ENCODE assay signal across 23 cellular contexts in the genomic region with DNA sequence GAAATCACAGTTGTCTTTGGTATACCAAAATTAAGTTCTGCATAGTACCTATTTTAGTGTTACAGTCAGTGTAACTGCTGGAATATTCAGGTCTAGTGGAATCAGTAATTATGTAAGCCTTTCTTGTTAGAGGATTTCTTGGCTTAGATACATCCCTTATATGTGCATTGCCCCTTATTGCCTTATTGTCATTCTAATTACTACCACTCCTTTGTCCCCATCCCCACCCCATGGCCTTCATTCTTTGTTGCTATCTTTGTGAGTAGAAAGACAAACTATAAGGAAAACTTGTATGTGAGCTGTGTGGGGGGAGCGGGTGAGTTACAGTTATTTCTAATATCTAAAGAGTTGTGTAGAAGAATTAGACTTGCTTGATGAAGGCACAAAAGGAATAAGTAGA. TPM values are rescaled to one million over a fixed set of nuclear protein-coding genes. Genes with fewer than 3 reads are reported as not detected.
DNase-seq lines count a peak whose midpoint lies in the region; ATAC-seq, FAIRE-seq and TF ChIP-seq lines count a peak whose summit lies in the region.
"Had no signal": no experiment of that assay in that cellular context is flagged by ENCODE, and none has a peak within 500 bp of the region (broad histone marks: within the 10 kb centered on the region; RNA-seq: fewer than 3 reads in every experiment).

No MANE protein-coding gene starts in this region.

- H3K9me2 ChIP-seq in GM23338 (ENCODE audit: insufficient read depth): no peaks in the 10 kb centered on the region

- H3K79me2 ChIP-seq in GM23338 (replicated peaks; ENCODE audit: insufficient read depth): no peaks in the 10 kb centered on the region
- no peaks in the 10 kb centered on the region for H3K79me2 ChIP-seq in H1 (ENCODE audit: control insufficient read depth in 1 of 2, insufficient read depth in 2 of 2, low read length in 2 of 2)
- H3K79me2 ChIP-seq in neural progenitor cell (ENCODE audit: low read depth): no peaks in the 10 kb centered on the region

- H3K27me3 ChIP-seq in GM23338 (ENCODE audit: insufficient read depth) (no peaks in the 10 kb centered on the region), HUES48 (ENCODE audit: control insufficient read depth, insufficient read depth, low read length) (no peaks in the 10 kb centered on the region), H1 (replicated peaks in 1 of 4; ENCODE audit: control insufficient read depth in 3 of 4, extremely low read depth in 1 of 4, insufficient read depth in 3 of 4, low read length in 3 of 4) (no peaks in the 10 kb centered on the region), neural progenitor cell (no peaks in the 10 kb centered on the region)
- H3K27me3 ChIP-seq: BE2C had no signal

- no peak overlapping the region for H2AK5ac ChIP-seq in H1 (ENCODE audit: low read depth, low read length)

- H3K18ac ChIP-seq in H1 (ENCODE audit: extremely low read depth, low read length): no peak overlapping the region

- H3K4me3 ChIP-seq in GM23338 (no peak overlapping the region), HUES48 (ENCODE audit: low read depth, low read length) (0 out of 2 replicates have a peak overlapping the region, but pooled peaks have one; percentile 4), H1 (ENCODE audit: extremely low read depth in 1 of 4, insufficient read depth in 2 of 4, low read depth in 3 of 4, low read length in 4 of 4) (peak overlapping the region in 1 of 4 experiments; percentile 4; a peak in 1 of 8 replicates), neural progenitor cell (no peak overlapping the region)
- H3K4me3 ChIP-seq: GM23248 had no signal

- H3K79me1 ChIP-seq in H1 (ENCODE audit: low read depth, low read length): no peaks in the 10 kb centered on the region

- no peak overlapping the region for H2AFZ ChIP-seq in GM23338
- no peak overlapping the region for H2AFZ ChIP-seq in H1 (ENCODE audit: low read length)
- H2AFZ ChIP-seq in neural progenitor cell (replicated peaks): no peak overlapping the region
- H2AFZ ChIP-seq: GM23248 had no signal

- WGBS in H1 (ENCODE audit: extremely low coverage in 1 of 2, insufficient coverage in 1 of 2, insufficient read length in 1 of 2, insufficient replicate concordance in 2 of 2, low coverage in 1 of 2, low lambda C conversion rate in 2 of 2, missing lambda C conversion rate in 1 of 2), 2 experiments: 80% methylated on average over 1 of the region's 1 CpG; no CpG with 5 or more reads in 1 of the 2 experiments

- H4K91ac ChIP-seq in H1 (replicated peaks; ENCODE audit: insufficient read length, low read length): no peak overlapping the region

- H2BK15ac ChIP-seq in H1 (ENCODE audit: low read length): no peak overlapping the region

- FAIRE-seq in H1 (lab: Jason Lieb, UNC): peak; percentile 52
- FAIRE-seq: GM12892, GM18507, HTR-8/SVneo had no signal

- no peak overlapping the region for H2BK120ac ChIP-seq in H1 (replicated peaks; ENCODE audit: low read depth, low read length)

- H3K9ac ChIP-seq in HUES48 (ENCODE audit: low read depth, low read length): no peak overlapping the region
- H3K9ac ChIP-seq in H1 (replicated peaks in 1 of 4; ENCODE audit: extremely low read depth in 1 of 4, low read depth in 3 of 4, low read length in 3 of 4): no peak overlapping the region
- H3K9ac ChIP-seq in neural progenitor cell: no peak overlapping the region
- H3K9ac ChIP-seq: GM23248 had no signal

- H3K27me3 Mint-ChIP-seq in GM23338 (ENCODE audit: insufficient read depth, low read depth, poor library complexity) (no peaks in the 10 kb centered on the region), neural progenitor cell (ENCODE audit: insufficient read depth, low read depth) (peaks cover 2% of the 10 kb centered on the region)
- H3K27me3 Mint-ChIP-seq: CD4-positive, CD25-positive, alpha-beta regulatory T cell had no signal

- H2BK20ac ChIP-seq in H1 (ENCODE audit: low read length): no peak overlapping the region

- H3K27ac ChIP-seq in GM23338 (ENCODE audit: low read depth): no peak overlapping the region
- no peak overlapping the region for H3K27ac ChIP-seq in HUES48 (ENCODE audit: low read depth, low read length)
- H3K27ac ChIP-seq in H1 (ENCODE audit: low read depth, low read length): no peak overlapping the region
- H3K27ac ChIP-seq in neural progenitor cell: no peak overlapping the region
- H3K27ac ChIP-seq: GM23248 had no signal

- H3K4me1 Mint-ChIP-seq in GM23338: peaks cover 26% of the 10 kb centered on the region
- H3K4me1 Mint-ChIP-seq in neural progenitor cell: peaks cover 5% of the 10 kb centered on the region
- H3K4me1 Mint-ChIP-seq: CD4-positive, CD25-positive, alpha-beta regulatory T cell had no signal

- no peak overlapping the region for H4K5ac ChIP-seq in H1 (ENCODE audit: insufficient read length, low read depth, low read length)

- no peak for TF ChIP-seq POLR2A in H1 (IDR thresholded peaks at IDR 0.05; ENCODE audit: control extremely low read depth in 1 of 2, low read depth in 2 of 2, low read length in 2 of 2)
- TF ChIP-seq POLR2A in erythroblast (IDR thresholded peaks at IDR 0.05; ENCODE audit: low read length): no peak

- peaks cover 24% of the 10 kb centered on the region for H3K4me1 ChIP-seq in GM23338 (ENCODE audit: insufficient read depth)
- peaks cover 47% of the 10 kb centered on the region for H3K4me1 ChIP-seq in HUES48 (ENCODE audit: control insufficient read depth, insufficient read depth, low read length)
- peaks cover 0 to 13% (median 5%) of the 10 kb centered on the region in 4 experiments; a peak in 4 of 7 replicates for H3K4me1 ChIP-seq in H1 (replicated peaks in 1 of 4; ENCODE audit: control insufficient read depth in 3 of 4, insufficient read depth in 4 of 4, low read length in 3 of 4)
- H3K4me1 ChIP-seq in neural progenitor cell: peaks cover 8% of the 10 kb centered on the region
- H3K4me1 ChIP-seq: BE2C had no signal

- no peaks in the 10 kb centered on the region for H3K9me3 ChIP-seq in HUES48 (ENCODE audit: control insufficient read depth, insufficient read depth, low read length)
- no peaks in the 10 kb centered on the region for H3K9me3 ChIP-seq in H1 (ENCODE audit: insufficient read depth in 2 of 2, low read depth in 1 of 2, low read length in 1 of 2)
- no peaks in the 10 kb centered on the region for H3K9me3 ChIP-seq in neural progenitor cell (ENCODE audit: low read depth)
- H3K9me3 ChIP-seq: BE2C had no signal

- H3K4me2 ChIP-seq in GM23338: no peak overlapping the region
- H3K4me2 ChIP-seq in H1 (ENCODE audit: insufficient read depth in 1 of 2, low read depth in 2 of 2, low read length in 2 of 2): 0 out of 4 replicates have a peak overlapping the region, but pooled peaks of 1 of the 2 experiments have one; percentile 13
- no peak overlapping the region for H3K4me2 ChIP-seq in neural progenitor cell

- CTCF ChIA-PET in H1 (lab: Charles Lee; ENCODE audit: partially characterized antibody): no interaction called here

- H2BK5ac ChIP-seq in H1 (ENCODE audit: low read depth, low read length): no peak overlapping the region

- H4K8ac ChIP-seq in H1 (ENCODE audit: extremely low read depth, insufficient read depth, low read length): no peak overlapping the region

- no peak overlapping the region for H3K56ac ChIP-seq in H1 (replicated peaks; ENCODE audit: insufficient read length, low read depth, low read length)

- H3K4ac ChIP-seq in H1 (replicated peaks; ENCODE audit: insufficient read length, low read depth, low read length): no peak overlapping the region

- POLR2A ChIA-PET in H1 (lab: Charles Lee; ENCODE audit: partially characterized antibody): no interaction called here

- H3K27ac Mint-ChIP-seq in GM23338 (no peak overlapping the region), neural progenitor cell (no peak overlapping the region)
- H3K27ac Mint-ChIP-seq: CD4-positive, CD25-positive, alpha-beta regulatory T cell; CD8-positive, alpha-beta memory T cell had no signal

- H3K36me3 ChIP-seq in GM23338 (ENCODE audit: insufficient read depth): no peaks in the 10 kb centered on the region
- no peaks in the 10 kb centered on the region for H3K36me3 ChIP-seq in HUES48 (ENCODE audit: control insufficient read depth, insufficient read depth, low read length)
- no peaks in the 10 kb centered on the region for H3K36me3 ChIP-seq in H1 (ENCODE audit: control insufficient read depth in 2 of 4, insufficient read depth in 4 of 4, low read length in 3 of 4)
- H3K36me3 ChIP-seq in neural progenitor cell: no peaks in the 10 kb centered on the region
- H3K36me3 ChIP-seq: BE2C had no signal

- H4K20me1 ChIP-seq in GM23338 (replicated peaks; ENCODE audit: insufficient read depth) (no peaks in the 10 kb centered on the region), H1 (replicated peaks in 1 of 2; ENCODE audit: control insufficient read depth in 1 of 2, insufficient read depth in 2 of 2, low read length in 2 of 2) (no peaks in the 10 kb centered on the region), neural progenitor cell (ENCODE audit: low read depth) (no peaks in the 10 kb centered on the region)

- TF ChIP-seq EP300 in H1 (IDR thresholded peaks at IDR 0.05; ENCODE audit: borderline replicate concordance in 1 of 2, low read depth in 2 of 2, low read length in 2 of 2): no peak

- peak; percentile 68 for ATAC-seq in GM23338
- ATAC-seq in HG03469 (IDR thresholded peaks at IDR 0.05; ENCODE audit: unreplicated experiment): no peak
- ATAC-seq in HG03280 (IDR thresholded peaks at IDR 0.05; ENCODE audit: unreplicated experiment): no peak

- H2BK12ac ChIP-seq in H1 (ENCODE audit: low read depth, low read length): no peak overlapping the region

- H3K36me3 Mint-ChIP-seq in GM23338 (ENCODE audit: low read depth): no peaks in the 10 kb centered on the region
- no peaks in the 10 kb centered on the region for H3K36me3 Mint-ChIP-seq in neural progenitor cell
- H3K36me3 Mint-ChIP-seq: CD4-positive, CD25-positive, alpha-beta regulatory T cell had no signal

- DNase-seq in GM23338 (ENCODE audit: low spot score) (peak; percentile 27), H1 (ENCODE audit: low read depth in 1 of 2, low spot score in 2 of 2) (no peak), neural progenitor cell (ENCODE audit: low spot score) (peak; percentile 10), erythroblast (lab: John Stamatoyannopoulos, UW) (no peak)
- DNase-seq: ACHN; BE2C; C1 segment of cervical spinal cord; CD4-positive, CD25-positive, alpha-beta regulatory T cell; CD8-positive, alpha-beta memory T cell; COR-L47; DMS153; DMS79; GDM1; GM23248; HCEC 1CT; KG1 had no signal

- H3F3A ChIP-seq in GM23338 (replicated peaks; ENCODE audit: low read depth): no peaks in the 10 kb centered on the region
- no peaks in the 10 kb centered on the region for H3F3A ChIP-seq in neural progenitor cell (ENCODE audit: low read depth)

- no peaks in the 10 kb centered on the region for H3K9me3 Mint-ChIP-seq in GM23338
- H3K9me3 Mint-ChIP-seq in neural progenitor cell: no peaks in the 10 kb centered on the region
- H3K9me3 Mint-ChIP-seq: CD4-positive, CD25-positive, alpha-beta regulatory T cell; CD8-positive, alpha-beta memory T cell had no signal

- no peak overlapping the region for H3K23ac ChIP-seq in H1 (ENCODE audit: insufficient read length)

- TF ChIP-seq CTCF in GM23338 (conservative IDR thresholded peaks at IDR 0.05; ENCODE audit: low read depth in 2 of 2) (no peak), H1 (IDR thresholded peaks at IDR 0.05; ENCODE audit: control extremely low read depth in 1 of 3, insufficient read depth in 1 of 3, low read depth in 1 of 3, low read length in 3 of 3) (no peak), neural progenitor cell (IDR thresholded peaks at IDR 0.05) (no peak)

- TF ChIP-seq RAD21 in H1 (IDR thresholded peaks at IDR 0.05 in 1 of 2, conservative IDR thresholded peaks at IDR 0.05 in 1 of 2; ENCODE audit: low read depth in 2 of 2, low read length in 2 of 2): no peak

- no peaks in the 10 kb centered on the region for H3K23me2 ChIP-seq in H1 (ENCODE audit: low read depth, low read length)

- H3K4me3 Mint-ChIP-seq in GM23338 (no peak overlapping the region), neural progenitor cell (no peak overlapping the region)
- H3K4me3 Mint-ChIP-seq: CD4-positive, CD25-positive, alpha-beta regulatory T cell; CD8-positive, alpha-beta memory T cell had no signal

- H3K14ac ChIP-seq in H1 (ENCODE audit: insufficient read length): no peak overlapping the region

RNA-seq across cellular contexts. Expression of gene RPA4, which starts 36.9 kb away (rescaled TPM):
- 0.47 and 1.4 TPM in 2 replicates for total RNA-seq in GM23338 (2014; rRNA removed; shearing (Covaris generic))
- 0.59 and 1.0 TPM in 2 replicates for polyA plus RNA-seq in GM23338 (2016; fragmentation: Nextera tagmentation; extraction: Ambion mirVana)
- total RNA-seq in H1 (2021; fragmentation: NEBNext Ultra II Directional; extraction: Animal tissue kit (Norgen Biotek cat#: 25700)): 0.24 and 0.34 TPM in 2 replicates
- polyA plus RNA-seq in H1 (2011; rRNA removed): 0.05 and 0.17 TPM in 2 replicates
- polyA plus RNA-seq in H1 (2011; cell fraction: cytosol; rRNA removed): 0.08 TPM
- polyA plus RNA-seq in H1 (2011; cell fraction: nucleus; rRNA removed): 0.47 TPM
- polyA plus RNA-seq in H1 (2012, experiment 1 of 2): 0.11 TPM in 1 of 4 replicates, not detected in the others
- polyA plus RNA-seq in H1 (2012, experiment 2 of 2): not detected
- 0.16 TPM for polyA plus RNA-seq in H1 (2013, experiment 1 of 2)
- polyA plus RNA-seq in H1 (2013, experiment 2 of 2): 0.15 TPM
- polyA minus RNA-seq in H1 (2011; rRNA and poly(A)+ RNA removed): 2.4 and 3.6 TPM in 2 replicates
- polyA minus RNA-seq in H1 (2011; cell fraction: cytosol; rRNA and poly(A)+ RNA removed): not detected
- polyA minus RNA-seq in H1 (2011; cell fraction: nucleus; rRNA and poly(A)+ RNA removed): 6.4 TPM
- 0.22 and 0.34 TPM in 2 replicates for total RNA-seq in neural progenitor cell (ENCODE audit: low replicate concordance)
- total RNA-seq: A172 had no signal
- polyA plus RNA-seq: CD8-positive, alpha-beta memory T cell had no signal

Comparison
In these comparisons a context has a peak if more than half of its experiments do, and no peak if none do; other contexts are left out.
1. DNase-seq: peak in GM23338 (single experiment) and neural progenitor cell (single experiment); none in H1 (0 of 2) and erythroblast (0 of 2).